ENCODE assay signal across 22 cellular contexts in the genomic region with DNA sequence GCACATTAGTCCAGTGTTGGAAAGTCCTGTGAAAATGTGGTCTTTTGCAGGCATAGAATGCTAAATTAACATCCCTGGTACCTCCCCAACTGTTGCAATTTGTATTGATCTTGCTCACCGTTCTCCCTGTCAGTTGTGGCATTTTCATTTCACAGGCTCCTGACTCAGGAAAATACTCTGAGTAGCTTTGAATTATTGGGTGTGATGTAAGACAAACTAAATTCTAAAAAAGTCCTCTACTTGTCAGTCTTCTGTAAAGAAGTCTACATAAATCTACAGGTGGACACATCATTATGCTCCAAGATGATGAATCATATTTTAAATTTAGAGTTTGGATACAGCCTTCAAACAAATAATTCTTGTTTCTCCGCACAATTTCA. TPM values are rescaled to one million over a fixed set of nuclear protein-coding genes. Genes with fewer than 3 reads are reported as not detected.
DNase-seq lines count a peak whose midpoint lies in the region; ATAC-seq, FAIRE-seq and TF ChIP-seq lines count a peak whose summit lies in the region.
"Had no signal": no experiment of that assay in that cellular context is flagged by ENCODE, and none has a peak within 500 bp of the region (broad histone marks: within the 10 kb centered on the region; RNA-seq: fewer than 3 reads in every experiment).

No MANE protein-coding gene starts in this region.

- H3K79me1 ChIP-seq in H1 (ENCODE audit: low read depth, low read length) = no peaks in the 10 kb centered on the region

- H4K91ac ChIP-seq in H1 (replicated peaks; ENCODE audit: insufficient read length, low read length) = no peak overlapping the region

- no peak overlapping the region for H3K18ac ChIP-seq in H1 (ENCODE audit: extremely low read depth, low read length)

- no peak overlapping the region for H2BK15ac ChIP-seq in H1 (ENCODE audit: low read length)

- H3K23ac ChIP-seq in H1 (ENCODE audit: insufficient read length) = no peak overlapping the region

- H3K9me3 Mint-ChIP-seq in HFFc6 = no peaks in the 10 kb centered on the region
- H3K9me3 Mint-ChIP-seq in CD4-positive, alpha-beta T cell = no peaks in the 10 kb centered on the region
- H3K9me3 Mint-ChIP-seq: CD4-positive, alpha-beta memory T cell had no signal

- ATAC-seq in CD4-positive, alpha-beta T cell (ENCODE audit: poor library complexity) = no peak
- ATAC-seq: HepG2 had no signal

- H2AFZ ChIP-seq in GM23248 (no peak overlapping the region), H1 (ENCODE audit: low read length) (no peak overlapping the region)

- in situ Hi-C loops in GM23248 (cut with MboI) = no loop called here
- in situ Hi-C loops in brain microvascular endothelial cell (cut with HindIII; ENCODE audit: low pct_ligation_motif_present, low sequenced_read_pairs) = no loop called here

- TF ChIP-seq RAD21 in H1 (IDR thresholded peaks at IDR 0.05 in 1 of 2, conservative IDR thresholded peaks at IDR 0.05 in 1 of 2; ENCODE audit: low read depth in 2 of 2, low read length in 2 of 2) = no peak

- H3K14ac ChIP-seq in H1 (ENCODE audit: insufficient read length) = no peak overlapping the region

- H3K56ac ChIP-seq in H1 (replicated peaks; ENCODE audit: insufficient read length, low read depth, low read length) = peak overlapping the region; percentile 5

- no peak overlapping the region for H2BK20ac ChIP-seq in H1 (ENCODE audit: low read length)

- TF ChIP-seq EP300 in H1 (IDR thresholded peaks at IDR 0.05; ENCODE audit: borderline replicate concordance in 1 of 2, low read depth in 2 of 2, low read length in 2 of 2) = no peak

- peaks cover 3% of the 10 kb centered on the region; the same call in 1 of the 2 replicates for H3K27me3 Mint-ChIP-seq in HFFc6 (ENCODE audit: insufficient read depth)
- peaks cover 17% of the 10 kb centered on the region for H3K27me3 Mint-ChIP-seq in CD4-positive, alpha-beta T cell

- no peak overlapping the region for H4K8ac ChIP-seq in H1 (ENCODE audit: extremely low read depth, insufficient read depth, low read length)

- H4K20me1 ChIP-seq in GM23248 (ENCODE audit: insufficient read depth) = no peaks in the 10 kb centered on the region
- H4K20me1 ChIP-seq in H1 (replicated peaks in 1 of 2; ENCODE audit: control insufficient read depth in 1 of 2, insufficient read depth in 2 of 2, low read length in 2 of 2) = no peaks in the 10 kb centered on the region

- no peak overlapping the region for H4K5ac ChIP-seq in H1 (ENCODE audit: insufficient read length, low read depth, low read length)

- peak overlapping the region; percentile 53; the same call in 1 of the 2 replicates for H3K4me3 ChIP-seq in GM23248
- no peak overlapping the region for H3K4me3 ChIP-seq in H1 (ENCODE audit: extremely low read depth in 1 of 4, insufficient read depth in 2 of 4, low read depth in 3 of 4, low read length in 4 of 4)
- no peak overlapping the region for H3K4me3 ChIP-seq in brain microvascular endothelial cell (ENCODE audit: low read depth, low read length)
- H3K4me3 ChIP-seq: HAP-1 had no signal

- CTCF ChIA-PET in H1 (lab: Charles Lee; ENCODE audit: partially characterized antibody) = interaction anchor here (2.3 kb wide), 1 partner anchor 19 kb away, joined by 9 read pairs; no protein-coding TSS in a partner anchor
- CTCF ChIA-PET in CD4-positive, alpha-beta T cell (lab: Charles Lee) = no interaction called here

- peaks cover 21% of the 10 kb centered on the region for H3F3A ChIP-seq in GM23248 (ENCODE audit: insufficient read depth)

- H3K79me2 ChIP-seq in GM23248 (ENCODE audit: insufficient read depth) (no peaks in the 10 kb centered on the region), H1 (ENCODE audit: control insufficient read depth in 1 of 2, insufficient read depth in 2 of 2, low read length in 2 of 2) (no peaks in the 10 kb centered on the region)

- H2AK5ac ChIP-seq in H1 (ENCODE audit: low read depth, low read length) = no peak overlapping the region

- H3K9ac ChIP-seq in GM23248 = no peak overlapping the region
- H3K9ac ChIP-seq in H1 (replicated peaks in 1 of 4; ENCODE audit: extremely low read depth in 1 of 4, low read depth in 3 of 4, low read length in 3 of 4) = no peak overlapping the region
- H3K9ac ChIP-seq: KMS-11 had no signal

- H3K9me3 ChIP-seq in GM23248 (ENCODE audit: low read depth) (no peaks in the 10 kb centered on the region), H1 (ENCODE audit: insufficient read depth in 2 of 2, low read depth in 1 of 2, low read length in 1 of 2) (no peaks in the 10 kb centered on the region)
- H3K9me3 ChIP-seq in CD4-positive, alpha-beta T cell (ENCODE audit: control insufficient read depth, low read length) = no peaks in the 10 kb centered on the region
- H3K9me3 ChIP-seq: BE2C, HAP-1 had no signal

- intact Hi-C loops in CD4-positive, alpha-beta T cell (cut with DNase I, micrococcal nuclease) = no loop called here

- no peak overlapping the region for H3K4ac ChIP-seq in H1 (replicated peaks; ENCODE audit: insufficient read length, low read depth, low read length)

- TF ChIP-seq CTCF in HFFc6 (IDR thresholded peaks at IDR 0.05) = no peak
- no peak for TF ChIP-seq CTCF in H1 (IDR thresholded peaks at IDR 0.05; ENCODE audit: control extremely low read depth in 1 of 3, insufficient read depth in 1 of 3, low read depth in 1 of 3, low read length in 3 of 3)
- TF ChIP-seq CTCF in brain microvascular endothelial cell (IDR thresholded peaks at IDR 0.05; ENCODE audit: low read depth, low read length, missing control alignments) = no peak
- no peak for TF ChIP-seq CTCF in CD4-positive, alpha-beta T cell (IDR thresholded peaks at IDR 0.05)

- POLR2A ChIA-PET in H1 (lab: Charles Lee; ENCODE audit: partially characterized antibody) = no interaction called here
- POLR2A ChIA-PET in CD4-positive, alpha-beta T cell (lab: Charles Lee) = no interaction called here

- H3K4me3 Mint-ChIP-seq in HFFc6 = peak overlapping the region; percentile 77
- no peak overlapping the region for H3K4me3 Mint-ChIP-seq in CD4-positive, alpha-beta T cell
- H3K4me3 Mint-ChIP-seq: CD4-positive, alpha-beta memory T cell had no signal

- no peaks in the 10 kb centered on the region for H3K27me3 ChIP-seq in GM23248 (replicated peaks; ENCODE audit: insufficient read depth)
- no peaks in the 10 kb centered on the region for H3K27me3 ChIP-seq in H1 (replicated peaks in 1 of 4; ENCODE audit: control insufficient read depth in 3 of 4, extremely low read depth in 1 of 4, insufficient read depth in 3 of 4, low read length in 3 of 4)
- no peaks in the 10 kb centered on the region for H3K27me3 ChIP-seq in brain microvascular endothelial cell (replicated peaks)
- H3K27me3 ChIP-seq in CD4-positive, alpha-beta T cell (ENCODE audit: control insufficient read depth, insufficient read depth, low read length) = peaks cover 7% of the 10 kb centered on the region
- H3K27me3 ChIP-seq: BE2C had no signal

- peaks cover 46% of the 10 kb centered on the region for H3K4me1 Mint-ChIP-seq in HFFc6 (ENCODE audit: low read depth)
- no peaks in the 10 kb centered on the region for H3K4me1 Mint-ChIP-seq in CD4-positive, alpha-beta T cell (ENCODE audit: low read depth)
- H3K4me1 Mint-ChIP-seq: CD4-positive, alpha-beta memory T cell had no signal

- DNase-seq in GM23248 (peak; percentile 22), HFFc6 (no peak), H1 (ENCODE audit: low read depth in 1 of 2, low spot score in 2 of 2) (no peak), renal cortical epithelial cell (ENCODE audit: low read depth) (peak; percentile 26), brain microvascular endothelial cell (no peak)
- no peak for DNase-seq in CD4-positive, alpha-beta T cell
- DNase-seq in activated CD4-positive, alpha-beta T cell treated with anti-CD3 and anti-CD28 coated beads, Interleukin-2, amount 50 U/mL, for 1 hour = no peak
- DNase-seq: ACHN; BE2C; C1 segment of cervical spinal cord; CD4-positive, alpha-beta memory T cell; DMS153; DMS79; GDM1 had no signal

- H3K36me3 ChIP-seq in GM23248 (ENCODE audit: low read depth) (no peaks in the 10 kb centered on the region), H1 (ENCODE audit: control insufficient read depth in 2 of 4, insufficient read depth in 4 of 4, low read length in 3 of 4) (no peaks in the 10 kb centered on the region), brain microvascular endothelial cell (replicated peaks) (no peaks in the 10 kb centered on the region)
- H3K36me3 ChIP-seq: BE2C, HAP-1 had no signal

- TF ChIP-seq POLR2A in H1 (IDR thresholded peaks at IDR 0.05; ENCODE audit: control extremely low read depth in 1 of 2, low read depth in 2 of 2, low read length in 2 of 2) = no peak

- no peak overlapping the region for H2BK5ac ChIP-seq in H1 (ENCODE audit: low read depth, low read length)

- H3K23me2 ChIP-seq in H1 (ENCODE audit: low read depth, low read length) = no peaks in the 10 kb centered on the region

- no peaks in the 10 kb centered on the region for H3K36me3 Mint-ChIP-seq in HFFc6 (ENCODE audit: low read depth)
- H3K36me3 Mint-ChIP-seq in CD4-positive, alpha-beta T cell (ENCODE audit: low read depth) = no peaks in the 10 kb centered on the region
- H3K36me3 Mint-ChIP-seq: CD4-positive, alpha-beta memory T cell had no signal

- H3K27ac ChIP-seq in GM23248 = peak overlapping the region; percentile 46; the same call in 1 of the 2 replicates
- H3K27ac ChIP-seq in H1 (ENCODE audit: low read depth, low read length) = no peak overlapping the region
- no peak overlapping the region for H3K27ac ChIP-seq in brain microvascular endothelial cell
- no peak overlapping the region for H3K27ac ChIP-seq in CD4-positive, alpha-beta T cell (ENCODE audit: low read depth, low read length)
- H3K27ac ChIP-seq: KMS-11 had no signal

- H3K4me2 ChIP-seq in GM23248 (ENCODE audit: unreplicated experiment) = peak overlapping the region; percentile 74
- no peak overlapping the region for H3K4me2 ChIP-seq in H1 (ENCODE audit: insufficient read depth in 1 of 2, low read depth in 2 of 2, low read length in 2 of 2)
- H3K4me2 ChIP-seq: KMS-11 had no signal

- no peaks in the 10 kb centered on the region for H3K9me2 ChIP-seq in GM23248 (ENCODE audit: insufficient read depth)

- 30 to 47% methylated on average over 2 of the region's 2 CpGs for WGBS in GM23248 (ENCODE audit: low coverage in 1 of 2, low lambda C conversion rate in 2 of 2, missing lambda C conversion rate in 2 of 2), 2 experiments
- WGBS in H1 (ENCODE audit: extremely low coverage in 1 of 2, insufficient coverage in 1 of 2, insufficient read length in 1 of 2, insufficient replicate concordance in 2 of 2, low coverage in 1 of 2, low lambda C conversion rate in 2 of 2, missing lambda C conversion rate in 1 of 2), 2 experiments = 97% methylated on average over 2 of the region's 2 CpGs; no CpG with 5 or more reads in 1 of the 2 experiments

- H3K27ac Mint-ChIP-seq in HFFc6 = no peak overlapping the region; the same call in 1 of the 2 replicates
- no peak overlapping the region for H3K27ac Mint-ChIP-seq in CD4-positive, alpha-beta T cell
- H3K27ac Mint-ChIP-seq: CD4-positive, alpha-beta memory T cell had no signal

- H3K4me1 ChIP-seq in GM23248 (ENCODE audit: insufficient read depth) (peaks cover 29% of the 10 kb centered on the region), H1 (replicated peaks in 1 of 4; ENCODE audit: control insufficient read depth in 3 of 4, insufficient read depth in 4 of 4, low read length in 3 of 4) (peaks cover 0 to 18% (median 3%) of the 10 kb centered on the region in 4 experiments; a peak in 6 of 7 replicates)

- H2BK120ac ChIP-seq in H1 (replicated peaks; ENCODE audit: low read depth, low read length) = no peak overlapping the region

- FAIRE-seq in H1 (lab: Jason Lieb, UNC) = no peak
- FAIRE-seq: GM12892, GM18507, HepG2 had no signal

- H2BK12ac ChIP-seq in H1 (ENCODE audit: low read depth, low read length) = no peak overlapping the region

RNA-seq across cellular contexts. Expression of gene MARCHF10, which starts 47.2 kb away (rescaled TPM):
- total RNA-seq in GM23248 (2014; rRNA removed; shearing (Covaris generic)) = 1.8 and 7.1 TPM in 2 replicates
- polyA plus RNA-seq in GM23248 (2016; fragmentation: Nextera tagmentation; extraction: Ambion mirVana) (1.3 and 2.1 TPM in 2 replicates), H1 (2011; rRNA removed) (0.73 and 1.3 TPM in 2 replicates)
- 1 to 10 TPM in 2 of 6 experiments, under 1 TPM in 4; 0.46 to 1.5 (median 0.89) TPM for total RNA-seq in HFFc6 (2021; fragmentation: NEBNext Ultra II Directional; extraction: Animal tissue kit (Norgen Biotek cat#: 25700))
- total RNA-seq in H1 (2021; fragmentation: NEBNext Ultra II Directional; extraction: Animal tissue kit (Norgen Biotek cat#: 25700)) = 0.48 and 1.1 TPM in 2 replicates
- 0.31 TPM for polyA plus RNA-seq in H1 (2011; cell fraction: cytosol; rRNA removed)
- 0.78 TPM for polyA plus RNA-seq in H1 (2011; cell fraction: nucleus; rRNA removed)
- 0.59 to 1.1 TPM (median 0.63 TPM) in 4 replicates for polyA plus RNA-seq in H1 (2012, experiment 1 of 2)
- 0.81 TPM for polyA plus RNA-seq in H1 (2012, experiment 2 of 2)
- polyA plus RNA-seq in H1 (2013, experiment 1 of 2) = 0.41 TPM
- 0.53 TPM for polyA plus RNA-seq in H1 (2013, experiment 2 of 2)
- 0.32 TPM in 2 replicates for polyA minus RNA-seq in H1 (2011; rRNA and poly(A)+ RNA removed)
- polyA minus RNA-seq in H1 (2011; cell fraction: cytosol; rRNA and poly(A)+ RNA removed) = not detected
- 0.80 TPM for polyA minus RNA-seq in H1 (2011; cell fraction: nucleus; rRNA and poly(A)+ RNA removed)
- 0.17 and 0.60 TPM in 2 replicates for total RNA-seq in renal cortical epithelial cell
- total RNA-seq in CD4-positive, alpha-beta T cell = not detected
- total RNA-seq: A172, Daoy, H4, HepG2 had no signal
- polyA plus RNA-seq: HepG2 had no signal

Comparison
In these comparisons a context has a peak if more than half of its experiments do, and no peak if none do; other contexts are left out.
1. DNase-seq: peak in GM23248 (single experiment) and renal cortical epithelial cell (single experiment); none in HFFc6 (single experiment), H1 (0 of 2), brain microvascular endothelial cell (single experiment), CD4-positive, alpha-beta T cell (0 of 10) and activated CD4-positive, alpha-beta T cell treated with anti-CD3 and anti-CD28 coated beads, Interleukin-2, amount 50 U/mL, for 1 hour (single experiment).